In genomic region chr11:131664811-131665210, GRCh38 we compare ENCODE assay signal across 17 cellular contexts.
A peak's percentile ranks its signal among the peaks of the same experiment; 100 is the strongest.
DNase-seq lines count a peak whose midpoint lies in the region; ATAC-seq and TF ChIP-seq lines count a peak whose summit lies in the region.
"Had no signal": no experiment of that assay in that cellular context is flagged by ENCODE, and none has a peak within 500 bp of the region (broad histone marks: within the 10 kb centered on the region; RNA-seq: fewer than 3 reads in every experiment).

No MANE protein-coding gene starts in this region.

- no peak overlapping the region for H3K4me3 Mint-ChIP-seq in nephron progenitor cell
- H3K4me3 Mint-ChIP-seq: IgD-negative memory B cell had no signal

- H3K9me3 ChIP-seq in vagina, result no peaks in the 10 kb centered on the region
- H3K9me3 ChIP-seq: Caco-2 had no signal

- H3K36me3 Mint-ChIP-seq in nephron progenitor cell (ENCODE audit: low read depth), result no peaks in the 10 kb centered on the region
- H3K36me3 Mint-ChIP-seq: IgD-negative memory B cell had no signal

- intact Hi-C loops in head of caudate nucleus (cut with DNase I) (loop anchor here (2.0 kb wide), 1 partner anchor 80 kb away; no protein-coding TSS in a partner anchor), vagina (cut with DNase I) (no loop called here)

- H3K27me3 ChIP-seq in vagina, result no peaks in the 10 kb centered on the region

- H3K4me1 ChIP-seq in vagina, result no peaks in the 10 kb centered on the region
- H3K4me1 ChIP-seq: Caco-2 had no signal

- H3K27ac ChIP-seq in angular gyrus (ENCODE audit: low read depth, low read length), result peak overlapping the region; percentile 92
- no peak overlapping the region for H3K27ac ChIP-seq in vagina
- H3K27ac ChIP-seq: HL-60 had no signal

- H3K4me1 Mint-ChIP-seq in nephron progenitor cell, result peaks cover 89% of the 10 kb centered on the region

- TF ChIP-seq CTCF in nephron progenitor cell (IDR thresholded peaks at IDR 0.05) (no peak), vagina (IDR thresholded peaks at IDR 0.05) (no peak)

- H3K27ac Mint-ChIP-seq in nephron progenitor cell, result peak overlapping the region; percentile 44
- H3K27ac Mint-ChIP-seq: IgD-negative memory B cell had no signal

- H3K9me3 Mint-ChIP-seq in nephron progenitor cell, result no peaks in the 10 kb centered on the region

- peak in 32 of 42 donors; percentile 41 to 85 (median 66) for DNase-seq in head of caudate nucleus
- no peak for DNase-seq in nephron progenitor cell
- DNase-seq in superior temporal gyrus (ENCODE audit: extremely low spot score), result peak; percentile 84
- no peak for DNase-seq in activated CD8-positive, alpha-beta memory T cell treated with anti-CD3 and anti-CD28 coated beads, Interleukin-2, amount 50 U/mL, for 4 hours
- no peak for DNase-seq in vagina (ENCODE audit: extremely low spot score in 2 of 2)
- DNase-seq: Caco-2, HCEC 1CT, Kasumi-1, NCI-H1105 treated with DMSO at 0.1 percent for 48 hours, NCI-H2029, NCI-H748 treated with DMSO at 0.1 percent for 48 hours, OCI-M1, SIG-M5 had no signal

- H3K36me3 ChIP-seq in vagina, result no peaks in the 10 kb centered on the region

- H3K27me3 Mint-ChIP-seq in nephron progenitor cell (ENCODE audit: low read depth, poor library complexity), result peaks cover 14% of the 10 kb centered on the region

- no peak overlapping the region for H3K4me3 ChIP-seq in vagina

- TF ChIP-seq POLR2A in vagina (IDR thresholded peaks at IDR 0.05), result no peak

- ATAC-seq in HG03139 (IDR thresholded peaks at IDR 0.05; ENCODE audit: unreplicated experiment), result no peak

Comparison
In these comparisons a context has a peak if more than half of its experiments do, and no peak if none do; other contexts are left out.
1. DNase-seq: peak in head of caudate nucleus (32 of 42) and superior temporal gyrus (single experiment); none in nephron progenitor cell (single experiment), activated CD8-positive, alpha-beta memory T cell treated with anti-CD3 and anti-CD28 coated beads, Interleukin-2, amount 50 U/mL, for 4 hours (single experiment) and vagina (0 of 2).